In genomic region chr1:223748773-223749733, GRCh38 we compare ENCODE assay signal across 8 cellular contexts. TPM values are rescaled to one million over a fixed set of nuclear protein-coding genes. Genes with fewer than 3 reads are reported as not detected.
A peak's percentile ranks its signal among the peaks of the same experiment; 100 is the strongest.
DNase-seq lines count a peak whose midpoint lies in the region; ATAC-seq, FAIRE-seq and TF ChIP-seq lines count a peak whose summit lies in the region.

No MANE protein-coding gene starts in this region.

- no peak overlapping the region for H3K9ac ChIP-seq in HepG2 (ENCODE audit: insufficient read depth, low read depth, low read length)

- CTCF ChIA-PET in HepG2 (lab: Yijun Ruan, JAX; ENCODE audit: low intra/inter-chr PET ratio, low total read pairs) = interaction anchor here (0.9 to 3.6 kb wide), 4 partner anchors 37 to 53 kb away, joined by 3 to 49 read pairs (median 12); partner anchors contain the start of gene CAPN2

- intact Hi-C loops in dendritic cell treated with granulocyte-macrophage colony-stimulating factor and Interleukin-4, amounts not matched to agents 40 ng/mL and 50 ng/mL, for 4 days (cut with micrococcal nuclease) = loop anchor here (1.0 kb wide), 2 partner anchors 36 to 51 kb away; no protein-coding TSS in a partner anchor
- intact Hi-C loops in HepG2 (cut with micrococcal nuclease; ENCODE audit: unreplicated experiment) = loop anchor here (1.0 to 5.0 kb wide), 2 partner anchors 37 to 51 kb away; partner anchors contain the start of gene CAPN2

- H3K27ac ChIP-seq in C4-2B (peak overlapping the region; percentile 50), KOPT-K1 (ENCODE audit: low read depth, low read length, poor library complexity, severe bottlenecking) (peak overlapping the region; percentile 29), HepG2 (ENCODE audit: extremely low read length, insufficient read depth, low read length) (no peak overlapping the region)

- H3K27me3 Mint-ChIP-seq in dendritic cell treated with granulocyte-macrophage colony-stimulating factor and Interleukin-4, amounts not matched to agents 40 ng/mL and 50 ng/mL, for 4 days = no peaks in the 10 kb centered on the region

- no peaks in the 10 kb centered on the region for H3K36me3 ChIP-seq in KOPT-K1 (ENCODE audit: insufficient read depth, low read length)
- H3K36me3 ChIP-seq in HepG2 (replicated peaks in 1 of 2; ENCODE audit: control insufficient read depth in 1 of 2, insufficient read depth in 2 of 2, low read length in 2 of 2) = no peaks in the 10 kb centered on the region; a peak in 1 of 5 replicates

- TF ChIP-seq CTCF in C4-2B (conservative IDR thresholded peaks at IDR 0.05) = peak; percentile 99
- TF ChIP-seq CTCF in GM20000 (IDR thresholded peaks at IDR 0.05; ENCODE audit: extremely low read depth, missing control alignments) = peak; percentile 91
- peak; percentile 80 for TF ChIP-seq CTCF in HepG2 (CRISPR knock-in tag; IDR thresholded peaks at IDR 0.05)

- FAIRE-seq in HepG2 (lab: Jason Lieb, UNC) = no peak

- H3K4me1 ChIP-seq in HepG2 (ENCODE audit: insufficient read depth, low read length) = peaks cover 17% of the 10 kb centered on the region

- no peaks in the 10 kb centered on the region for H4K20me1 ChIP-seq in HepG2 (ENCODE audit: insufficient read depth, low read length)

- WGBS in HepG2 (ENCODE audit: low lambda C conversion rate) = 67% methylated on average over 42 of the region's 61 CpGs

- H3K36me3 Mint-ChIP-seq in dendritic cell treated with granulocyte-macrophage colony-stimulating factor and Interleukin-4, amounts not matched to agents 40 ng/mL and 50 ng/mL, for 4 days (ENCODE audit: low read depth) = peaks cover 98% of the 10 kb centered on the region

- peak; percentile 78 for ATAC-seq in HepG2

- BruUV-seq in HepG2 (replicated peaks; lab: Mats Ljungman, UMichigan) = no TSS peak

- H3K4me3 ChIP-seq in HepG2 (replicated peaks in 1 of 3; ENCODE audit: insufficient read depth in 1 of 3, low read depth in 2 of 3, low read length in 3 of 3) = peak overlapping the region in 1 of 3 experiments; percentile 57; a peak in 1 of 6 replicates

- H3K27ac Mint-ChIP-seq in dendritic cell treated with granulocyte-macrophage colony-stimulating factor and Interleukin-4, amounts not matched to agents 40 ng/mL and 50 ng/mL, for 4 days = peak overlapping the region; percentile 66

- TF ChIP-seq EP300 in HepG2 (IDR thresholded peaks at IDR 0.05; ENCODE audit: low read depth in 2 of 2, low read length in 2 of 2) (no peak), HepG2 (CRISPR knock-in tag; IDR thresholded peaks at IDR 0.05; ENCODE audit: borderline replicate concordance) (no peak)

- 0 out of 5 replicates have a peak, but pooled peaks cover 0 to 2% of the 10 kb centered on the region in 2 experiments for H3K27me3 ChIP-seq in HepG2 (ENCODE audit: control insufficient read depth in 1 of 2, insufficient read depth in 2 of 2, low read length in 2 of 2)

- peaks cover 22% of the 10 kb centered on the region for H3K4me1 Mint-ChIP-seq in dendritic cell treated with granulocyte-macrophage colony-stimulating factor and Interleukin-4, amounts not matched to agents 40 ng/mL and 50 ng/mL, for 4 days (ENCODE audit: low read depth)

- H3K9me3 Mint-ChIP-seq in dendritic cell treated with granulocyte-macrophage colony-stimulating factor and Interleukin-4, amounts not matched to agents 40 ng/mL and 50 ng/mL, for 4 days = no peaks in the 10 kb centered on the region

- no peak for TF ChIP-seq POLR2A in HepG2 (IDR thresholded peaks at IDR 0.05; ENCODE audit: insufficient read depth in 1 of 2, low read depth in 2 of 2, low read length in 2 of 2)

- H3K79me2 ChIP-seq in HepG2 (ENCODE audit: insufficient read depth, low read length) = no peaks in the 10 kb centered on the region

- POLR2A ChIA-PET in HepG2 (lab: Yijun Ruan, JAX) = no interaction called here

- in situ Hi-C loops in HepG2 (cut with HindIII; ENCODE audit: extremely low pct_ligation_motif_present, low pct_unique_long_range_greater_than_20kb) = no loop called here

- no peaks in the 10 kb centered on the region for H3K9me3 ChIP-seq in KOPT-K1 (ENCODE audit: insufficient read depth, low read length, poor library complexity, severe bottlenecking)
- H3K9me3 ChIP-seq in HepG2 (ENCODE audit: low read length) = no peaks in the 10 kb centered on the region

- DNase-seq in GM20000 (ENCODE audit: low spot score) = peak; percentile 86
- DNase-seq in activated CD4-positive, alpha-beta T cell treated with anti-CD3 and anti-CD28 coated beads, Interleukin-2, amount 50 U/mL, for 1 hour = peak; percentile 66
- no peak for DNase-seq in HepG2 (ENCODE audit: low spot score)
- peak; percentile 59 to 62 for DNase-seq in stimulated activated CD4-positive, alpha-beta T cell treated with anti-CD3 and anti-CD28 coated beads, Interleukin-2, amount 100 ng/mL, for 48 hours
- DNase-seq in SW480 (ENCODE audit: low spot score) = no peak

- peak overlapping the region; percentile 70 for H3K4me2 ChIP-seq in HepG2 (ENCODE audit: low read depth, low read length)

- H2AFZ ChIP-seq in HepG2 (ENCODE audit: low read length) = no peak overlapping the region

- peak; percentile 79 for TF ChIP-seq RAD21 in HepG2 (CRISPR knock-in tag; IDR thresholded peaks at IDR 0.05)

- H3K4me3 Mint-ChIP-seq in dendritic cell treated with granulocyte-macrophage colony-stimulating factor and Interleukin-4, amounts not matched to agents 40 ng/mL and 50 ng/mL, for 4 days = peak overlapping the region; percentile 70

TF ChIP-seq in HepG2, 621 proteins besides CTCF, POLR2A, EP300 and RAD21 (continues in another document):
- peak; percentile 60; the same call in 1 of the 2 replicates for TF ChIP-seq KDM2A (CRISPR knock-in tag; IDR thresholded peaks at IDR 0.05; ENCODE audit: borderline replicate concordance, low read depth)
- TF ChIP-seq FOXC1 (CRISPR knock-in tag; IDR thresholded peaks at IDR 0.05; ENCODE audit: borderline replicate concordance) = 0 out of 2 replicates have a peak, but pooled peaks have one; percentile 27
- no peak for TF ChIP-seq SOX6 (IDR thresholded peaks at IDR 0.05)
- TF ChIP-seq SOX6 (CRISPR knock-in tag; IDR thresholded peaks at IDR 0.05) = 0 out of 2 replicates have a peak, but pooled peaks have one; percentile 22
- peak; percentile 10; the same call in 1 of the 2 replicates for TF ChIP-seq FOXA3 (CRISPR knock-in tag; IDR thresholded peaks at IDR 0.05)
- TF ChIP-seq HES4 (CRISPR knock-in tag; IDR thresholded peaks at IDR 0.05; ENCODE audit: borderline replicate concordance) = peak; percentile 63; the same call in 1 of the 2 replicates
- TF ChIP-seq, protein P1, sequence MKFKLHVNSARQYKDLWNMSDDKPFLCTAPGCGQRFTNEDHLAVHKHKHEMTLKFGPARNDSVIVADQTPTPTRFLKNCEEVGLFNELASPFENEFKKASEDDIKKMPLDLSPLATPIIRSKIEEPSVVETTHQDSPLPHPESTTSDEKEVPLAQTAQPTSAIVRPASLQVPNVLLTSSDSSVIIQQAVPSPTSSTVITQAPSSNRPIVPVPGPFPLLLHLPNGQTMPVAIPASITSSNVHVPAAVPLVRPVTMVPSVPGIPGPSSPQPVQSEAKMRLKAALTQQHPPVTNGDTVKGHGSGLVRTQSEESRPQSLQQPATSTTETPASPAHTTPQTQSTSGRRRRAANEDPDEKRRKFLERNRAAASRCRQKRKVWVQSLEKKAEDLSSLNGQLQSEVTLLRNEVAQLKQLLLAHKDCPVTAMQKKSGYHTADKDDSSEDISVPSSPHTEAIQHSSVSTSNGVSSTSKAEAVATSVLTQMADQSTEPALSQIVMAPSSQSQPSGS (CRISPR knock-in tag; IDR thresholded peaks at IDR 0.05) = no peak
- TF ChIP-seq LCORL (IDR thresholded peaks at IDR 0.05) = no peak
- TF ChIP-seq LCORL (CRISPR knock-in tag; IDR thresholded peaks at IDR 0.05) = 0 out of 2 replicates have a peak, but pooled peaks have one; percentile 18

RNA-seq across cellular contexts. Expression of gene CAPN2, which starts 36.7 kb away (rescaled TPM):
- 6.2 and 7.8 TPM in 2 replicates for total RNA-seq in HepG2 (2016; rRNA removed; fragmentation: Illumina TruSeq; extraction: Trizol)
- 2.0 and 2.6 TPM in 2 replicates for total RNA-seq in HepG2 (2016; cell fraction: cytosol; rRNA removed; fragmentation: Illumina TruSeq; extraction: Trizol; ENCODE audit: low read depth)
- total RNA-seq in HepG2 (2016; cell fraction: insoluble cytoplasmic fraction; rRNA removed; fragmentation: Illumina TruSeq; extraction: Trizol) = 6.2 and 7.8 TPM in 2 replicates
- total RNA-seq in HepG2 (2016; cell fraction: membrane; rRNA removed; fragmentation: Illumina TruSeq; extraction: Trizol) = 5.4 and 5.5 TPM in 2 replicates
- total RNA-seq in HepG2 (2016; cell fraction: nucleus; rRNA removed; fragmentation: Illumina TruSeq; extraction: Trizol) = 4.8 and 5.3 TPM in 2 replicates
- 7.4 and 10.8 TPM in 2 replicates for polyA plus RNA-seq in HepG2 (2011; rRNA removed)
- polyA plus RNA-seq in HepG2 (2011; cell fraction: cytosol; rRNA removed) = 3.5 and 4.8 TPM in 2 replicates
- polyA plus RNA-seq in HepG2 (2011; cell fraction: nucleus; rRNA removed) = 27.6 and 31.4 TPM in 2 replicates
- 7.0 and 8.4 TPM in 2 replicates for polyA plus RNA-seq in HepG2 (2012)
- 2.3 and 2.7 TPM in 2 replicates for polyA plus RNA-seq in HepG2 (2016; cell fraction: cytosol; fragmentation: Illumina TruSeq; extraction: Trizol; ENCODE audit: low read depth)
- polyA plus RNA-seq in HepG2 (2016; cell fraction: insoluble cytoplasmic fraction; fragmentation: Illumina TruSeq; extraction: Trizol; ENCODE audit: low read depth) = 8.9 and 9.2 TPM in 2 replicates
- 4.9 and 5.3 TPM in 2 replicates for polyA plus RNA-seq in HepG2 (2016; cell fraction: membrane; fragmentation: Illumina TruSeq; extraction: Trizol; ENCODE audit: low read depth)
- 9.2 and 12.8 TPM in 2 replicates for polyA plus RNA-seq in HepG2 (2016; cell fraction: nucleus; fragmentation: Illumina TruSeq; extraction: Trizol; ENCODE audit: insufficient read depth, low read depth)
- polyA minus RNA-seq in HepG2 (2011; rRNA and poly(A)+ RNA removed; ENCODE audit: low replicate concordance) = 5.0 and 63.8 TPM in 2 replicates
- 4.1 and 4.3 TPM in 2 replicates for polyA minus RNA-seq in HepG2 (2011; cell fraction: cytosol; rRNA and poly(A)+ RNA removed)
- polyA minus RNA-seq in HepG2 (2011; cell fraction: nucleus; rRNA and poly(A)+ RNA removed) = 7.7 and 11.3 TPM in 2 replicates

Comparison
In these comparisons a context has a peak if more than half of its experiments do, and no peak if none do; other contexts are left out.
1. DNase-seq: peak in GM20000 (single experiment), activated CD4-positive, alpha-beta T cell treated with anti-CD3 and anti-CD28 coated beads, Interleukin-2, amount 50 U/mL, for 1 hour (single experiment) and stimulated activated CD4-positive, alpha-beta T cell treated with anti-CD3 and anti-CD28 coated beads, Interleukin-2, amount 100 ng/mL, for 48 hours (2 of 2); none in HepG2 (single experiment) and SW480 (single experiment).
2. Peak in every context shown above with its lines, with median percentiles within 50 percentile points of each other: CTCF ChIP-seq.